9 cellular contexts compared by ENCODE assay signal in genomic region chr12:29103539-29103974, GRCh38. TPM values are rescaled to one million over a fixed set of nuclear protein-coding genes. Genes with fewer than 3 reads are reported as not detected.
DNase-seq lines count a peak whose midpoint lies in the region; ATAC-seq, FAIRE-seq and TF ChIP-seq lines count a peak whose summit lies in the region.
"Had no signal": no experiment of that assay in that cellular context is flagged by ENCODE, and none has a peak within 500 bp of the region (broad histone marks: within the 10 kb centered on the region; RNA-seq: fewer than 3 reads in every experiment).

No MANE protein-coding gene starts in this region.

- intact Hi-C loops in CD14-positive monocyte (cut with micrococcal nuclease), result no loop called here

- H3K4me3 Mint-ChIP-seq in CD14-positive monocyte, result peak overlapping the region; percentile 58 to 78
- H3K4me3 Mint-ChIP-seq in activated CD8-positive, alpha-beta T cell treated with anti-CD3 and anti-CD28 coated beads, Interleukin-2, amount 10 ng/mL, durations not matched to agents 7 days and 5 days, result peak overlapping the region; percentile 48

- no peaks in the 10 kb centered on the region for H3K4me1 ChIP-seq in small intestine (ENCODE audit: control insufficient read depth in 2 of 2, insufficient read depth in 1 of 2, low read depth in 1 of 2, low read length in 1 of 2)
- H3K4me1 ChIP-seq: pancreas had no signal

- H3K9me3 Mint-ChIP-seq in CD14-positive monocyte, result peaks cover 4 to 12% (median 10%) of the 10 kb centered on the region in 7 donors
- peaks cover 7% of the 10 kb centered on the region for H3K9me3 Mint-ChIP-seq in activated CD8-positive, alpha-beta T cell treated with anti-CD3 and anti-CD28 coated beads, Interleukin-2, amount 10 ng/mL, durations not matched to agents 7 days and 5 days (ENCODE audit: insufficient read depth)

- peak overlapping the region; percentile 74 to 92 (median 82) for H3K27ac Mint-ChIP-seq in CD14-positive monocyte
- H3K27ac Mint-ChIP-seq in activated CD8-positive, alpha-beta T cell treated with anti-CD3 and anti-CD28 coated beads, Interleukin-2, amount 10 ng/mL, durations not matched to agents 7 days and 5 days, result peak overlapping the region; percentile 95

- DNase-seq in CD14-positive monocyte (ENCODE audit: low spot score) (no peak), small intestine (peak; percentile 64), AG08395 (ENCODE audit: low spot score) (no peak), retina (no peak), NCI-H2171 treated with DMSO at 0.1 percent for 48 hours (lab: John Stamatoyannopoulos, UW) (no peak)
- peak; percentile 81 for DNase-seq in activated CD8-positive, alpha-beta T cell treated with anti-CD3 and anti-CD28 coated beads, Interleukin-2, amount 10 ng/mL, durations not matched to agents 7 days and 5 days
- DNase-seq: pancreas had no signal

- no peaks in the 10 kb centered on the region for H3K9me3 ChIP-seq in small intestine (ENCODE audit: control insufficient read depth, low read depth)
- H3K9me3 ChIP-seq: pancreas had no signal

- H3K36me3 ChIP-seq in small intestine (ENCODE audit: control insufficient read depth in 2 of 2, insufficient read depth in 2 of 2, low read length in 2 of 2), result no peaks in the 10 kb centered on the region
- H3K36me3 ChIP-seq: pancreas had no signal

- POLR2A ChIA-PET in activated CD8-positive, alpha-beta T cell treated with anti-CD3 and anti-CD28 coated beads, Interleukin-2, amount 10 ng/mL, durations not matched to agents 7 days and 5 days (lab: Charles Lee), result interaction anchor here (1.0 to 1.3 kb wide), 3 partner anchors 15 to 278 kb away, joined by 3 read pairs; partner anchors contain the start of gene ERGIC2

- 41 to 48% (median 41%) methylated on average over 5 of the region's 5 CpGs for WGBS in small intestine, 3 donors

- peaks cover 24% of the 10 kb centered on the region for H3K4me1 Mint-ChIP-seq in CD14-positive monocyte
- H3K4me1 Mint-ChIP-seq in activated CD8-positive, alpha-beta T cell treated with anti-CD3 and anti-CD28 coated beads, Interleukin-2, amount 10 ng/mL, durations not matched to agents 7 days and 5 days (ENCODE audit: low read depth), result peaks cover 36% of the 10 kb centered on the region

- TF ChIP-seq CTCF in CD14-positive monocyte (IDR thresholded peaks at IDR 0.05), result no peak

- H3K4me3 ChIP-seq in small intestine (ENCODE audit: low read depth in 1 of 2, low read length in 2 of 2), result no peak overlapping the region
- H3K4me3 ChIP-seq: pancreas had no signal

- peaks cover 0 to 4% (median 1%) of the 10 kb centered on the region in 3 donors for H3K27me3 Mint-ChIP-seq in CD14-positive monocyte (ENCODE audit: low read depth in 3 of 3)
- H3K27me3 Mint-ChIP-seq in activated CD8-positive, alpha-beta T cell treated with anti-CD3 and anti-CD28 coated beads, Interleukin-2, amount 10 ng/mL, durations not matched to agents 7 days and 5 days (ENCODE audit: low read depth), result no peaks in the 10 kb centered on the region

- H3K36me3 Mint-ChIP-seq in CD14-positive monocyte, result no peaks in the 10 kb centered on the region
- peaks cover 13% of the 10 kb centered on the region for H3K36me3 Mint-ChIP-seq in activated CD8-positive, alpha-beta T cell treated with anti-CD3 and anti-CD28 coated beads, Interleukin-2, amount 10 ng/mL, durations not matched to agents 7 days and 5 days (ENCODE audit: low read depth)

- H3K27ac ChIP-seq in small intestine (ENCODE audit: low read depth in 1 of 2, low read length in 1 of 2), result peak overlapping the region; percentile 65 to 66
- H3K27ac ChIP-seq: pancreas had no signal

- no peak for FAIRE-seq in small intestine (lab: Jason Lieb, UNC)
- FAIRE-seq: pancreas had no signal

- CTCF ChIA-PET in activated CD8-positive, alpha-beta T cell treated with anti-CD3 and anti-CD28 coated beads, Interleukin-2, amount 10 ng/mL, durations not matched to agents 7 days and 5 days (lab: Charles Lee), result interaction anchor here (1.0 to 2.2 kb wide), 5 partner anchors 16 to 215 kb away, joined by 3 to 13 read pairs (median 4); no protein-coding TSS in a partner anchor

- peak; percentile 96 for ATAC-seq in GM19463 (IDR thresholded peaks at IDR 0.05; ENCODE audit: unreplicated experiment)
- ATAC-seq in HG03520 (IDR thresholded peaks at IDR 0.05; ENCODE audit: unreplicated experiment), result peak; percentile 98
- peak; percentile 92 for ATAC-seq in activated CD8-positive, alpha-beta T cell treated with anti-CD3 and anti-CD28 coated beads, Interleukin-2, amount 10 ng/mL, durations not matched to agents 7 days and 5 days

- H3K27me3 ChIP-seq in small intestine (ENCODE audit: control insufficient read depth in 2 of 2, insufficient read depth in 2 of 2, low read length in 2 of 2), result no peaks in the 10 kb centered on the region
- H3K27me3 ChIP-seq: pancreas had no signal

RNA-seq across cellular contexts. Expression of gene FAR2, which starts 45.5 kb away (rescaled TPM):
- polyA plus RNA-seq in CD14-positive monocyte, result 10 to 100 TPM; 35.8 to 38.0 TPM
- total RNA-seq in activated CD8-positive, alpha-beta T cell treated with anti-CD3 and anti-CD28 coated beads, Interleukin-2, amount 10 ng/mL, durations not matched to agents 7 days and 5 days, result 10 to 100 TPM; 16.7 to 20.8 TPM
- 10 to 100 TPM in 2 of 3 donors, 1 to 10 TPM in 1; 9.7 to 25.8 (median 17.0) TPM for polyA plus RNA-seq in small intestine

Comparison
In these comparisons a context has a peak if more than half of its experiments do, and no peak if none do; other contexts are left out.
1. DNase-seq: peak in activated CD8-positive, alpha-beta T cell treated with anti-CD3 and anti-CD28 coated beads, Interleukin-2, amount 10 ng/mL, durations not matched to agents 7 days and 5 days (single experiment) and small intestine (single experiment); none in CD14-positive monocyte (single experiment), AG08395 (single experiment), retina (single experiment) and NCI-H2171 treated with DMSO at 0.1 percent for 48 hours (single experiment).
2. Peak in every context shown above with its lines, with median percentiles within 50 percentile points of each other: ATAC-seq.